ENCODE assay signal across 25 cellular contexts in genomic region chr18:4309227-4309626, GRCh38.
"Had no signal": no experiment of that assay in that cellular context is flagged by ENCODE, and none has a peak within 500 bp of the region (broad histone marks: within the 10 kb centered on the region; RNA-seq: fewer than 3 reads in every experiment).

No MANE protein-coding gene starts in this region.

- H3K4me3 ChIP-seq: left ventricle myocardium inferior, lung, ovary, right atrium auricular region, skin epidermis, spleen, stomach, testis, thyroid gland, transverse colon, upper lobe of left lung, vagina had no signal

- H3K36me3 Mint-ChIP-seq: mesothelial cell of epicardium; naive B cell; natural killer cell; stimulated activated naive B cell treated with anti-CD40 and anti-IgM and Interleukin-4, amounts not matched to agents 10 μg/mL and 1 μg/mL and 100 μg/mL, for 72 hours had no signal

- H3K27me3 Mint-ChIP-seq: naive B cell; progenitor cell of endocrine pancreas; stimulated activated naive B cell treated with anti-CD40 and anti-IgM and Interleukin-4, amounts not matched to agents 10 μg/mL and 1 μg/mL and 100 μg/mL, for 72 hours had no signal

- H3K4me1 Mint-ChIP-seq: mesothelial cell of epicardium; naive B cell; natural killer cell; nephron progenitor cell; stimulated activated naive B cell treated with anti-CD40 and anti-IgM and Interleukin-4, amounts not matched to agents 10 μg/mL and 1 μg/mL and 100 μg/mL, for 72 hours had no signal

- H3K9me3 ChIP-seq: left ventricle myocardium inferior, ovary, right atrium auricular region, spleen, stomach, testis, thyroid gland, transverse colon, upper lobe of left lung, vagina had no signal

- H3K9me3 Mint-ChIP-seq: mesothelial cell of epicardium, nephron progenitor cell had no signal

- DNase-seq: hypothalamus; islet precursor cell; left ventricle myocardium inferior; mesendoderm; naive B cell; natural killer cell; nephron progenitor cell; ovary; spleen; stimulated activated CD4-positive, alpha-beta T cell treated with anti-CD3 and anti-CD28 coated beads, Interleukin-1b, Interleukin-23, amount 100 ng/mL, for 48 hours; stimulated activated CD4-positive, alpha-beta T cell treated with anti-CD3 and anti-CD28 coated beads, Interleukin-4, amount 100 ng/mL, for 1 hour; stimulated activated naive B cell treated with anti-CD40 and anti-IgM and Interleukin-4, amounts not matched to agents 10 μg/mL and 1 μg/mL and 100 μg/mL, for 72 hours; stimulated activated naive CD8-positive, alpha-beta T cell treated with anti-CD3 and anti-CD28 coated beads, Interleukin-15, Interleukin-2, amounts not matched to agents 100 U/mL and 50 U/mL, for 24 hours; stomach; testis; thyroid gland; transverse colon; upper lobe of left lung had no signal

- ATAC-seq: natural killer cell; sciatic nerve; stimulated activated naive B cell treated with anti-CD40 and anti-IgM and Interleukin-4, amounts not matched to agents 10 μg/mL and 1 μg/mL and 100 μg/mL, for 72 hours; stimulated activated naive CD8-positive, alpha-beta T cell treated with anti-CD3 and anti-CD28 coated beads, Interleukin-15, Interleukin-2, amounts not matched to agents 100 U/mL and 50 U/mL, for 24 hours had no signal

- H3K36me3 ChIP-seq: left ventricle myocardium inferior, ovary, right atrium auricular region, spleen, stomach, thyroid gland, transverse colon, upper lobe of left lung, vagina had no signal

- H3K4me3 Mint-ChIP-seq: mesothelial cell of epicardium; naive B cell; natural killer cell; nephron progenitor cell; stimulated activated naive B cell treated with anti-CD40 and anti-IgM and Interleukin-4, amounts not matched to agents 10 μg/mL and 1 μg/mL and 100 μg/mL, for 72 hours had no signal

- H3K27ac Mint-ChIP-seq: mesothelial cell of epicardium; naive B cell; natural killer cell; nephron progenitor cell; progenitor cell of endocrine pancreas; stimulated activated naive B cell treated with anti-CD40 and anti-IgM and Interleukin-4, amounts not matched to agents 10 μg/mL and 1 μg/mL and 100 μg/mL, for 72 hours had no signal

- H3K27me3 ChIP-seq: ovary, right atrium auricular region, spleen, stomach, testis, thyroid gland, transverse colon, upper lobe of left lung, vagina had no signal

- H3K27ac ChIP-seq: left ventricle myocardium inferior, ovary, right atrium auricular region, skin epidermis, spleen, stomach, testis, thyroid gland, transverse colon, upper lobe of left lung, vagina had no signal

- H3K4me1 ChIP-seq: left ventricle myocardium inferior, right atrium auricular region, spleen, stomach, testis, thyroid gland, transverse colon, upper lobe of left lung, vagina had no signal
